18 cellular contexts compared by ENCODE assay signal in genomic region chr6:42431356-42431755, GRCh38. TPM values are rescaled to one million over a fixed set of nuclear protein-coding genes. Genes with fewer than 3 reads are reported as not detected.
A peak's percentile ranks its signal among the peaks of the same experiment; 100 is the strongest.
DNase-seq lines count a peak whose midpoint lies in the region; ATAC-seq lines count a peak whose summit lies in the region.
"Had no signal": no experiment of that assay in that cellular context is flagged by ENCODE, and none has a peak within 500 bp of the region (broad histone marks: within the 10 kb centered on the region; RNA-seq: fewer than 3 reads in every experiment).

No MANE protein-coding gene starts in this region.

- intact Hi-C loops in posterior cingulate gyrus (cut with DNase I), result no loop called here

- no peak for ATAC-seq in T-helper 17 cell

- no peaks in the 10 kb centered on the region for H3K27me3 Mint-ChIP-seq in activated naive CD8-positive, alpha-beta T cell
- no peaks in the 10 kb centered on the region for H3K27me3 Mint-ChIP-seq in activated naive CD8-positive, alpha-beta T cell treated with anti-CD3 and anti-CD28 coated beads for 36 hours
- no peaks in the 10 kb centered on the region for H3K27me3 Mint-ChIP-seq in T-helper 17 cell

- H3K36me3 Mint-ChIP-seq in activated naive CD8-positive, alpha-beta T cell, result peaks cover 21% of the 10 kb centered on the region
- H3K36me3 Mint-ChIP-seq in activated naive CD8-positive, alpha-beta T cell treated with anti-CD3 and anti-CD28 coated beads for 36 hours, result peaks cover 40% of the 10 kb centered on the region
- peaks cover 2% of the 10 kb centered on the region for H3K36me3 Mint-ChIP-seq in T-helper 17 cell (ENCODE audit: low read depth)

- no peak overlapping the region for H3K4me3 Mint-ChIP-seq in activated naive CD8-positive, alpha-beta T cell
- H3K4me3 Mint-ChIP-seq in activated naive CD8-positive, alpha-beta T cell treated with anti-CD3 and anti-CD28 coated beads for 36 hours, result no peak overlapping the region
- no peak overlapping the region for H3K4me3 Mint-ChIP-seq in T-helper 17 cell
- H3K4me3 Mint-ChIP-seq: CD14-positive monocyte, HFFc6 had no signal

- in situ Hi-C loops in KBM-7 (cut with MboI; ENCODE audit: low pct_unique_long_range_greater_than_20kb, low sequenced_read_pairs), result no loop called here

- DNase-seq in activated naive CD8-positive, alpha-beta T cell treated with anti-CD3 and anti-CD28 coated beads for 36 hours, result no peak
- DNase-seq in T-helper 17 cell (no peak), left kidney (ENCODE audit: low read depth, low spot score) (peak; percentile 33), posterior cingulate gyrus (no peak), SKM-1 treated with dmso at 0.1 percent for 144 hours (lab: John Stamatoyannopoulos, UW; ENCODE audit: unreplicated experiment) (no peak), KBM-7 (no peak)
- DNase-seq: COR-L47, DMS153, HFFc6, IMR-90, Kasumi-1, MM.1S, NCI-H1930, NCI-H446 treated with DMSO at 0.1 percent for 48 hours, NCI-H748 treated with DMSO at 0.1 percent for 48 hours, PC-9 had no signal

- H3K27ac Mint-ChIP-seq in activated naive CD8-positive, alpha-beta T cell, result peak overlapping the region; percentile 10
- H3K27ac Mint-ChIP-seq in activated naive CD8-positive, alpha-beta T cell treated with anti-CD3 and anti-CD28 coated beads for 36 hours, result no peak overlapping the region
- H3K27ac Mint-ChIP-seq in T-helper 17 cell, result peak overlapping the region; percentile 29
- H3K27ac Mint-ChIP-seq: HFFc6 had no signal

- H3K4me1 Mint-ChIP-seq in activated naive CD8-positive, alpha-beta T cell (ENCODE audit: low read depth), result peaks cover 42% of the 10 kb centered on the region
- H3K4me1 Mint-ChIP-seq in activated naive CD8-positive, alpha-beta T cell treated with anti-CD3 and anti-CD28 coated beads for 36 hours, result peaks cover 39% of the 10 kb centered on the region
- peaks cover 29% of the 10 kb centered on the region for H3K4me1 Mint-ChIP-seq in T-helper 17 cell

- H3K9me3 ChIP-seq in T-helper 17 cell (ENCODE audit: control insufficient read depth, low read length, poor library complexity, severe bottlenecking), result peaks cover 3% of the 10 kb centered on the region

- peaks cover 3% of the 10 kb centered on the region for H3K9me3 Mint-ChIP-seq in activated naive CD8-positive, alpha-beta T cell (ENCODE audit: low read depth)
- H3K9me3 Mint-ChIP-seq in activated naive CD8-positive, alpha-beta T cell treated with anti-CD3 and anti-CD28 coated beads for 36 hours, result peaks cover 14% of the 10 kb centered on the region

RNA-seq across cellular contexts. Expression of gene TRERF1, which starts 20.4 kb away (rescaled TPM):
- 1 to 10 TPM; 6.5 to 6.9 TPM for total RNA-seq in activated naive CD8-positive, alpha-beta T cell treated with anti-CD3 and anti-CD28 coated beads for 36 hours
- 10 to 100 TPM; 28.6 to 31.2 TPM for total RNA-seq in T-helper 17 cell
